8 cellular contexts compared by ENCODE assay signal in genomic region chr14:99481745-99482099, GRCh38. TPM values are rescaled to one million over a fixed set of nuclear protein-coding genes. Genes with fewer than 3 reads are reported as not detected.
DNase-seq lines count a peak whose midpoint lies in the region; ATAC-seq and TF ChIP-seq lines count a peak whose summit lies in the region.

No MANE protein-coding gene starts in this region.

- peak overlapping the region; percentile 90 for H3K4me3 Mint-ChIP-seq in activated naive CD4-positive, alpha-beta T cell treated with anti-CD3 and anti-CD28 coated beads for 36 hours

- H3K27me3 Mint-ChIP-seq in activated naive CD4-positive, alpha-beta T cell treated with anti-CD3 and anti-CD28 coated beads for 36 hours (ENCODE audit: low read depth), result no peaks in the 10 kb centered on the region

- no peak for ATAC-seq in GM19452 (IDR thresholded peaks at IDR 0.05; ENCODE audit: unreplicated experiment)
- no peak for ATAC-seq in HG03457 (IDR thresholded peaks at IDR 0.05; ENCODE audit: unreplicated experiment)
- no peak for ATAC-seq in HG02885 (IDR thresholded peaks at IDR 0.05; ENCODE audit: poor library complexity, unreplicated experiment)

- H3K27ac ChIP-seq in Peyer's patch, result peak overlapping the region; percentile 85 to 97 (median 94)

- intact Hi-C loops in activated naive CD4-positive, alpha-beta T cell treated with anti-CD3 and anti-CD28 coated beads for 36 hours (cut with micrococcal nuclease), result loop anchor here (1.0 to 10.0 kb wide), 6 partner anchors 123 to 757 kb away; partner anchors contain the start of genes BCL11B, CCDC85C and CYP46A1

- peaks cover 59% of the 10 kb centered on the region for H3K4me1 Mint-ChIP-seq in activated naive CD4-positive, alpha-beta T cell treated with anti-CD3 and anti-CD28 coated beads for 36 hours (ENCODE audit: low read depth)

- peak overlapping the region; percentile 91 for H3K27ac Mint-ChIP-seq in activated naive CD4-positive, alpha-beta T cell treated with anti-CD3 and anti-CD28 coated beads for 36 hours

- peak in 1 of 6 experiments; percentile 12 for TF ChIP-seq CTCF in Peyer's patch (IDR thresholded peaks at IDR 0.05)

- H3K4me3 ChIP-seq in Peyer's patch, result peak overlapping the region; percentile 74 to 99 (median 96)
- peak overlapping the region; percentile 71 for H3K4me3 ChIP-seq in mucosa of stomach (ENCODE audit: low read length)

- H3K36me3 ChIP-seq in Peyer's patch (no peaks in the 10 kb centered on the region), mucosa of stomach (ENCODE audit: control insufficient read depth, insufficient read depth, low read length) (no peaks in the 10 kb centered on the region)

- no peak for TF ChIP-seq POLR2A in Peyer's patch (IDR thresholded peaks at IDR 0.05)

- no peaks in the 10 kb centered on the region for H3K36me3 Mint-ChIP-seq in activated naive CD4-positive, alpha-beta T cell treated with anti-CD3 and anti-CD28 coated beads for 36 hours (ENCODE audit: low read depth)

- H3K27me3 ChIP-seq in Peyer's patch (no peaks in the 10 kb centered on the region), mucosa of stomach (ENCODE audit: control insufficient read depth, insufficient read depth, low read length) (no peaks in the 10 kb centered on the region)

- H3K9me3 ChIP-seq in Peyer's patch, result no peaks in the 10 kb centered on the region
- no peaks in the 10 kb centered on the region for H3K9me3 ChIP-seq in mucosa of stomach (ENCODE audit: control insufficient read depth, low read length)

- peak; percentile 27 for DNase-seq in activated naive CD4-positive, alpha-beta T cell treated with anti-CD3 and anti-CD28 coated beads for 36 hours
- no peak for DNase-seq in activated naive CD4-positive, alpha-beta T cell treated with Interleukin-2 at 50 U/mL for 16 hours
- no peak for DNase-seq in Peyer's patch
- peak; percentile 68 for DNase-seq in dedifferentiated amniotic fluid mesenchymal stem cell (ENCODE audit: extremely low spot score)

- H3K9ac ChIP-seq in mucosa of stomach (ENCODE audit: low read length), result peak overlapping the region; percentile 92

- H3K9me3 Mint-ChIP-seq in activated naive CD4-positive, alpha-beta T cell treated with anti-CD3 and anti-CD28 coated beads for 36 hours, result no peaks in the 10 kb centered on the region

- CTCF ChIA-PET in activated naive CD4-positive, alpha-beta T cell treated with anti-CD3 and anti-CD28 coated beads for 36 hours (lab: Charles Lee), result no interaction called here

- H3K4me1 ChIP-seq in Peyer's patch, result peaks cover 0 to 34% (median 11%) of the 10 kb centered on the region in 4 donors
- peaks cover 15% of the 10 kb centered on the region for H3K4me1 ChIP-seq in mucosa of stomach (ENCODE audit: control insufficient read depth, insufficient read depth, low read length)

RNA-seq across cellular contexts. Expression of gene CCNK, which starts 0.5 kb away (rescaled TPM):
- 10 to 100 TPM; 90.7 to 99.0 TPM for total RNA-seq in activated naive CD4-positive, alpha-beta T cell treated with anti-CD3 and anti-CD28 coated beads for 36 hours
- 10 to 100 TPM; 25.7 to 61.9 (median 37.0) TPM for total RNA-seq in Peyer's patch

RNA-seq across cellular contexts. Expression of gene SETD3, which starts 1.1 kb away (rescaled TPM):
- 10 to 100 TPM; 43.3 to 48.1 TPM for total RNA-seq in activated naive CD4-positive, alpha-beta T cell treated with anti-CD3 and anti-CD28 coated beads for 36 hours
- total RNA-seq in Peyer's patch, result 100 to 1,000 TPM in 1 of 4 donors, 10 to 100 TPM in 3; 61.9 to 120 (median 68.8) TPM

Comparison
In these comparisons a context has a peak if more than half of its experiments do, and no peak if none do; other contexts are left out.
1. DNase-seq: peak in activated naive CD4-positive, alpha-beta T cell treated with anti-CD3 and anti-CD28 coated beads for 36 hours (single experiment) and dedifferentiated amniotic fluid mesenchymal stem cell (single experiment); none in activated naive CD4-positive, alpha-beta T cell treated with Interleukin-2 at 50 U/mL for 16 hours (single experiment) and Peyer's patch (0 of 3).